Comparison of ENCODE assay signal across 1 cellular context in the genomic region with DNA sequence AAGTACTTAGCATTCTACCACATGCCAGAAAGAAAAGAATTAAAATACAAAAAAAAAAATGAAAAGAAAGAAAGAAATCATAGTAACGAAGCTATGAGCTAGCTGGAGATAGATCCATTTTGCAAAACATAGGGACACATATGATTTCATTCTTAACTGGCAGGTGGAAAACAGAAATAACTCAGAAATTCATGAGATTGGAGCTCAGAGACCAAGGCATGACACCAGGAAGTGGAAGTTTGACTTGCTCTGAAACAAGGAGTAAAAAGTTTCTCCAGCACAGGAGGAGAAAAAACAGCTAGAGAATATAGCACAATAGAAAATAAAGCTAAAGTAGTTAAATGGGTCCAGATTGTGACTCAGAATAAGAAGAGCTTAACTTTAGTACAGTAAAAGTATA.
TF ChIP-seq lines count a peak whose summit lies in the region.

No MANE protein-coding gene starts in this region.

TF ChIP-seq in GM23338, 12 proteins besides CTCF, POLR2A, EP300 and RAD21 (continued from another document):
- TF ChIP-seq, protein P1, sequence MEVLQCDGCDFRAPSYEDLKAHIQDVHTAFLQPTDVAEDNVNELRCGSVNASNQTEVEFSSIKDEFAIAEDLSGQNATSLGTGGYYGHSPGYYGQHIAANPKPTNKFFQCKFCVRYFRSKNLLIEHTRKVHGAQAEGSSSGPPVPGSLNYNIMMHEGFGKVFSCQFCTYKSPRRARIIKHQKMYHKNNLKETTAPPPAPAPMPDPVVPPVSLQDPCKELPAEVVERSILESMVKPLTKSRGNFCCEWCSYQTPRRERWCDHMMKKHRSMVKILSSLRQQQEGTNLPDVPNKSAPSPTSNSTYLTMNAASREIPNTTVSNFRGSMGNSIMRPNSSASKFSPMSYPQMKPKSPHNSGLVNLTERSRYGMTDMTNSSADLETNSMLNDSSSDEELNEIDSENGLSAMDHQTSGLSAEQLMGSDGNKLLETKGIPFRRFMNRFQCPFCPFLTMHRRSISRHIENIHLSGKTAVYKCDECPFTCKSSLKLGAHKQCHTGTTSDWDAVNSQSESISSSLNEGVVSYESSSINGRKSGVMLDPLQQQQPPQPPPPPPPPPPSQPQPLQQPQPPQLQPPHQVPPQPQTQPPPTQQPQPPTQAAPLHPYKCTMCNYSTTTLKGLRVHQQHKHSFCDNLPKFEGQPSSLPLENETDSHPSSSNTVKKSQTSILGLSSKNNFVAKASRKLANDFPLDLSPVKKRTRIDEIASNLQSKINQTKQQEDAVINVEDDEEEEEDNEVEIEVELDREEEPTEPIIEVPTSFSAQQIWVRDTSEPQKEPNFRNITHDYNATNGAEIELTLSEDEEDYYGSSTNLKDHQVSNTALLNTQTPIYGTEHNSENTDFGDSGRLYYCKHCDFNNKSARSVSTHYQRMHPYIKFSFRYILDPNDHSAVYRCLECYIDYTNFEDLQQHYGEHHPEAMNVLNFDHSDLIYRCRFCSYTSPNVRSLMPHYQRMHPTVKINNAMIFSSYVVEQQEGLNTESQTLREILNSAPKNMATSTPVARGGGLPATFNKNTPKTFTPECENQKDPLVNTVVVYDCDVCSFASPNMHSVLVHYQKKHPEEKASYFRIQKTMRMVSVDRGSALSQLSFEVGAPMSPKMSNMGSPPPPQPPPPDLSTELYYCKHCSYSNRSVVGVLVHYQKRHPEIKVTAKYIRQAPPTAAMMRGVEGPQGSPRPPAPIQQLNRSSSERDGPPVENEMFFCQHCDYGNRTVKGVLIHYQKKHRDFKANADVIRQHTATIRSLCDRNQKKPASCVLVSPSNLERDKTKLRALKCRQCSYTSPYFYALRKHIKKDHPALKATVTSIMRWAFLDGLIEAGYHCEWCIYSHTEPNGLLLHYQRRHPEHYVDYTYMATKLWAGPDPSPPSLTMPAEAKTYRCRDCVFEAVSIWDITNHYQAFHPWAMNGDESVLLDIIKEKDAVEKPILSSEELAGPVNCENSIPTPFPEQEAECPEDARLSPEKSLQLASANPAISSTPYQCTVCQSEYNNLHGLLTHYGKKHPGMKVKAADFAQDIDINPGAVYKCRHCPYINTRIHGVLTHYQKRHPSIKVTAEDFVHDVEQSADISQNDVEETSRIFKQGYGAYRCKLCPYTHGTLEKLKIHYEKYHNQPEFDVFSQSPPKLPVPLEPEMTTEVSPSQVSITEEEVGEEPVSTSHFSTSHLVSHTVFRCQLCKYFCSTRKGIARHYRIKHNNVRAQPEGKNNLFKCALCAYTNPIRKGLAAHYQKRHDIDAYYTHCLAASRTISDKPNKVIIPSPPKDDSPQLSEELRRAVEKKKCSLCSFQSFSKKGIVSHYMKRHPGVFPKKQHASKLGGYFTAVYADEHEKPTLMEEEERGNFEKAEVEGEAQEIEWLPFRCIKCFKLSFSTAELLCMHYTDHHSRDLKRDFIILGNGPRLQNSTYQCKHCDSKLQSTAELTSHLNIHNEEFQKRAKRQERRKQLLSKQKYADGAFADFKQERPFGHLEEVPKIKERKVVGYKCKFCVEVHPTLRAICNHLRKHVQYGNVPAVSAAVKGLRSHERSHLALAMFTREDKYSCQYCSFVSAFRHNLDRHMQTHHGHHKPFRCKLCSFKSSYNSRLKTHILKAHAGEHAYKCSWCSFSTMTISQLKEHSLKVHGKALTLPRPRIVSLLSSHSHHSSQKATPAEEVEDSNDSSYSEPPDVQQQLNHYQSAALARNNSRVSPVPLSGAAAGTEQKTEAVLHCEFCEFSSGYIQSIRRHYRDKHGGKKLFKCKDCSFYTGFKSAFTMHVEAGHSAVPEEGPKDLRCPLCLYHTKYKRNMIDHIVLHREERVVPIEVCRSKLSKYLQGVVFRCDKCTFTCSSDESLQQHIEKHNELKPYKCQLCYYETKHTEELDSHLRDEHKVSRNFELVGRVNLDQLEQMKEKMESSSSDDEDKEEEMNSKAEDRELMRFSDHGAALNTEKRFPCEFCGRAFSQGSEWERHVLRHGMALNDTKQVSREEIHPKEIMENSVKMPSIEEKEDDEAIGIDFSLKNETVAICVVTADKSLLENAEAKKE (CRISPR knock-in tag; IDR thresholded peaks at IDR 0.05), result no peak
- TF ChIP-seq ZNF114 (CRISPR knock-in tag; IDR thresholded peaks at IDR 0.05) (no peak), EZH2phosphoT487 (IDR thresholded peaks at IDR 0.05; ENCODE audit: unreplicated experiment) (no peak)
